ENCODE assay signal across 1 cellular context in the genomic region with DNA sequence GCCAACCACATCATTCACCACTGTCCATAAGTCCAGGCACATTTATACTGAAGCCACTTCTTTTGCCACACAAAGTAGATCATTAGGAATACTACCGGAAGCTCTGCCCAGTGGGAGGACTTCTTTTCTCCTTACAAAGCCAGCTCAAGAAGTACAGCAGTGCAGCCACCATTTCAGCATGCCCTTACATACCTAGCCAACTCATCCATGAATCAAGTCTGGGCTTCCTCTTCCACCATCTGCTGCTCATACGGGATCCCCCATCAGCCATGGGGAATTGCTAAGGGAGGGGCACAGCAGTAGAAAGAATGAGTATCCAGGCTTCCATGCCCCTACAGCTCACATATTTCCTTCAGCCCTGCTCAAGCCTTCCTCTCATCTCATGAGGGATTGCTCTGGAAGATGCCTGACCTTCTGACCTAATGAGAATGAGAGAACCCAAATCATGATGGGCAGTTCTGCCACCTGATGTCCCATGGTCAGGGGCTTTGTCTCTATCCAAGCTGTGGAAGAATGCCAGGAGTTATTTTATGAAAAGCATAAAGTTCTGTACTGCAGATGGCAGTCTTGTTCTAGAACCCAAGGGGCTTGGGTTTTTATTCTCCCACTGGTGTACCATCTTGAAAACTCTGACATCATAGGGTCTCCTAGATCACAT.
TF ChIP-seq lines count a peak whose summit lies in the region.

No MANE protein-coding gene starts in this region.

TF ChIP-seq in WTC11, 78 proteins besides CTCF, POLR2A, EP300 and RAD21 (continued from another document):
- TF ChIP-seq, protein P1, sequence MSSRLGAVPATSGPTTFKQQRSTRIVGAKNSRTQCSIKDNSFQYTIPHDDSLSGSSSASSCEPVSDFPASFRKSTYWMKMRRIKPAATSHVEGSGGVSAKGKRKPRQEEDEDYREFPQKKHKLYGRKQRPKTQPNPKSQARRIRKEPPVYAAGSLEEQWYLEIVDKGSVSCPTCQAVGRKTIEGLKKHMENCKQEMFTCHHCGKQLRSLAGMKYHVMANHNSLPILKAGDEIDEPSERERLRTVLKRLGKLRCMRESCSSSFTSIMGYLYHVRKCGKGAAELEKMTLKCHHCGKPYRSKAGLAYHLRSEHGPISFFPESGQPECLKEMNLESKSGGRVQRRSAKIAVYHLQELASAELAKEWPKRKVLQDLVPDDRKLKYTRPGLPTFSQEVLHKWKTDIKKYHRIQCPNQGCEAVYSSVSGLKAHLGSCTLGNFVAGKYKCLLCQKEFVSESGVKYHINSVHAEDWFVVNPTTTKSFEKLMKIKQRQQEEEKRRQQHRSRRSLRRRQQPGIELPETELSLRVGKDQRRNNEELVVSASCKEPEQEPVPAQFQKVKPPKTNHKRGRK (CRISPR knock-in tag; IDR thresholded peaks at IDR 0.05; ENCODE audit: borderline replicate concordance) = no peak
- TF ChIP-seq, protein P2, sequence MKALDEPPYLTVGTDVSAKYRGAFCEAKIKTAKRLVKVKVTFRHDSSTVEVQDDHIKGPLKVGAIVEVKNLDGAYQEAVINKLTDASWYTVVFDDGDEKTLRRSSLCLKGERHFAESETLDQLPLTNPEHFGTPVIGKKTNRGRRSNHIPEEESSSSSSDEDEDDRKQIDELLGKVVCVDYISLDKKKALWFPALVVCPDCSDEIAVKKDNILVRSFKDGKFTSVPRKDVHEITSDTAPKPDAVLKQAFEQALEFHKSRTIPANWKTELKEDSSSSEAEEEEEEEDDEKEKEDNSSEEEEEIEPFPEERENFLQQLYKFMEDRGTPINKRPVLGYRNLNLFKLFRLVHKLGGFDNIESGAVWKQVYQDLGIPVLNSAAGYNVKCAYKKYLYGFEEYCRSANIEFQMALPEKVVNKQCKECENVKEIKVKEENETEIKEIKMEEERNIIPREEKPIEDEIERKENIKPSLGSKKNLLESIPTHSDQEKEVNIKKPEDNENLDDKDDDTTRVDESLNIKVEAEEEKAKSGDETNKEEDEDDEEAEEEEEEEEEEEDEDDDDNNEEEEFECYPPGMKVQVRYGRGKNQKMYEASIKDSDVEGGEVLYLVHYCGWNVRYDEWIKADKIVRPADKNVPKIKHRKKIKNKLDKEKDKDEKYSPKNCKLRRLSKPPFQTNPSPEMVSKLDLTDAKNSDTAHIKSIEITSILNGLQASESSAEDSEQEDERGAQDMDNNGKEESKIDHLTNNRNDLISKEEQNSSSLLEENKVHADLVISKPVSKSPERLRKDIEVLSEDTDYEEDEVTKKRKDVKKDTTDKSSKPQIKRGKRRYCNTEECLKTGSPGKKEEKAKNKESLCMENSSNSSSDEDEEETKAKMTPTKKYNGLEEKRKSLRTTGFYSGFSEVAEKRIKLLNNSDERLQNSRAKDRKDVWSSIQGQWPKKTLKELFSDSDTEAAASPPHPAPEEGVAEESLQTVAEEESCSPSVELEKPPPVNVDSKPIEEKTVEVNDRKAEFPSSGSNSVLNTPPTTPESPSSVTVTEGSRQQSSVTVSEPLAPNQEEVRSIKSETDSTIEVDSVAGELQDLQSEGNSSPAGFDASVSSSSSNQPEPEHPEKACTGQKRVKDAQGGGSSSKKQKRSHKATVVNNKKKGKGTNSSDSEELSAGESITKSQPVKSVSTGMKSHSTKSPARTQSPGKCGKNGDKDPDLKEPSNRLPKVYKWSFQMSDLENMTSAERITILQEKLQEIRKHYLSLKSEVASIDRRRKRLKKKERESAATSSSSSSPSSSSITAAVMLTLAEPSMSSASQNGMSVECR (CRISPR knock-in tag; IDR thresholded peaks at IDR 0.05; ENCODE audit: borderline replicate concordance) = no peak
- TF ChIP-seq, protein P3, sequence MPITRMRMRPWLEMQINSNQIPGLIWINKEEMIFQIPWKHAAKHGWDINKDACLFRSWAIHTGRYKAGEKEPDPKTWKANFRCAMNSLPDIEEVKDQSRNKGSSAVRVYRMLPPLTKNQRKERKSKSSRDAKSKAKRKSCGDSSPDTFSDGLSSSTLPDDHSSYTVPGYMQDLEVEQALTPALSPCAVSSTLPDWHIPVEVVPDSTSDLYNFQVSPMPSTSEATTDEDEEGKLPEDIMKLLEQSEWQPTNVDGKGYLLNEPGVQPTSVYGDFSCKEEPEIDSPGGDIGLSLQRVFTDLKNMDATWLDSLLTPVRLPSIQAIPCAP (CRISPR knock-in tag; IDR thresholded peaks at IDR 0.05) = no peak
- no peak for TF ChIP-seq EMX1 (CRISPR knock-in tag; IDR thresholded peaks at IDR 0.05)
- TF ChIP-seq SMAD3 (CRISPR knock-in tag; IDR thresholded peaks at IDR 0.05; ENCODE audit: borderline replicate concordance) = no peak
- TF ChIP-seq ZBTB43 (CRISPR knock-in tag; IDR thresholded peaks at IDR 0.05) = no peak
- no peak for TF ChIP-seq JUN (CRISPR knock-in tag; IDR thresholded peaks at IDR 0.05)
- no peak for TF ChIP-seq TCF7 (CRISPR knock-in tag; IDR thresholded peaks at IDR 0.05; ENCODE audit: low read depth)
- TF ChIP-seq, protein P4, sequence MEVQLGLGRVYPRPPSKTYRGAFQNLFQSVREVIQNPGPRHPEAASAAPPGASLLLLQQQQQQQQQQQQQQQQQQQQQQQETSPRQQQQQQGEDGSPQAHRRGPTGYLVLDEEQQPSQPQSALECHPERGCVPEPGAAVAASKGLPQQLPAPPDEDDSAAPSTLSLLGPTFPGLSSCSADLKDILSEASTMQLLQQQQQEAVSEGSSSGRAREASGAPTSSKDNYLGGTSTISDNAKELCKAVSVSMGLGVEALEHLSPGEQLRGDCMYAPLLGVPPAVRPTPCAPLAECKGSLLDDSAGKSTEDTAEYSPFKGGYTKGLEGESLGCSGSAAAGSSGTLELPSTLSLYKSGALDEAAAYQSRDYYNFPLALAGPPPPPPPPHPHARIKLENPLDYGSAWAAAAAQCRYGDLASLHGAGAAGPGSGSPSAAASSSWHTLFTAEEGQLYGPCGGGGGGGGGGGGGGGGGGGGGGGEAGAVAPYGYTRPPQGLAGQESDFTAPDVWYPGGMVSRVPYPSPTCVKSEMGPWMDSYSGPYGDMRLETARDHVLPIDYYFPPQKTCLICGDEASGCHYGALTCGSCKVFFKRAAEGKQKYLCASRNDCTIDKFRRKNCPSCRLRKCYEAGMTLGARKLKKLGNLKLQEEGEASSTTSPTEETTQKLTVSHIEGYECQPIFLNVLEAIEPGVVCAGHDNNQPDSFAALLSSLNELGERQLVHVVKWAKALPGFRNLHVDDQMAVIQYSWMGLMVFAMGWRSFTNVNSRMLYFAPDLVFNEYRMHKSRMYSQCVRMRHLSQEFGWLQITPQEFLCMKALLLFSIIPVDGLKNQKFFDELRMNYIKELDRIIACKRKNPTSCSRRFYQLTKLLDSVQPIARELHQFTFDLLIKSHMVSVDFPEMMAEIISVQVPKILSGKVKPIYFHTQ (CRISPR knock-in tag; IDR thresholded peaks at IDR 0.05) = no peak
- TF ChIP-seq ESRRA (CRISPR knock-in tag; IDR thresholded peaks at IDR 0.05; ENCODE audit: borderline replicate concordance) = no peak
- no peak for TF ChIP-seq OVOL2 (CRISPR knock-in tag; IDR thresholded peaks at IDR 0.05; ENCODE audit: borderline replicate concordance)
TF ChIP-seq in WTC11: peak in this region for 0.
